ENCODE assay signal across 7 cellular contexts in the genomic region with DNA sequence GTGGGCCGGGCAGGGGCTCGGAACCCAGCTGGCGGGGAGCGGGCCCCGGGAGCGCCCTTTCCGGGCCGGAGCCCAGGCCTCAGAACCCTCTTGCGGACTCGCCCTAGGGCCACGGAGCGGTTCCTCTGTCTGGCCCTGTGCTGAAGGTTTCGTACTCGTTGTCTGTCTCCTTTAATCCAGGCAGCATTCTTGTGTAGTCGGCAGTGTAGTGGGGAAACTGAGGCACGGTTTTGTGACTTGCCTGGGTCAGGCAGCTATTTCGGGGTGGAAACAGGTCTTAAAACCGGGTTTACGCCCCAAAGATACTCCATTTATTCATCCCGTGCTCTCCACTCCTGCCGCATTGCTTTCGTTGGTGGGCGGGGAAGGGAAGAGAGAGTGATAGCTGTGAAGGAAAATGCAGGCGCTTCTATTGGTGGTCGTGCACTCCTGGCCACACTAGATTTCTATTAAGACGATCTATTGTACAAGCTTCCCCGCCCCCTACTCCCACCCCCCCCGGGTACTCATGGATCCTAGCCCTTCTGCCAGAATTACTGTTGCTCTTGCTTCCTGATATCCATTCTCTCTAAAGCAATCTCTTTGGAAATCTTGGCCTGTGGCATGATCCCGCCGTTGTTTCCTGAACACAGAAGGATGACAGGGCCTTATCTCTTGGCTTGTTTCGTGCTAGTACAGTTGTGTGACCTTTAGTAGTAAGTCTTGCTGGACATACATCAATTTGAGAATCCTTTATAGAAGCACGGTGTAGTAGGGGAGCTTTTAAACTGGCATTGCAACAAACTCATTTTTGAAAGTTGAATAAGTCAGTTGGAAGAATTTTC. TPM values are rescaled to one million over a fixed set of nuclear protein-coding genes. Genes with fewer than 3 reads are reported as not detected.
DNase-seq lines count a peak whose midpoint lies in the region; ATAC-seq and TF ChIP-seq lines count a peak whose summit lies in the region.

No MANE protein-coding gene starts in this region.

- H4K20me1 ChIP-seq in smooth muscle cell (ENCODE audit: low read depth): peaks cover 49% of the 10 kb centered on the region

- 2% methylated on average over 32 of the region's 32 CpGs for WGBS in smooth muscle cell (ENCODE audit: low lambda C conversion rate)

- H3K36me3 ChIP-seq in ES-I3 (ENCODE audit: insufficient read depth, low read length): no peaks in the 10 kb centered on the region
- H3K36me3 ChIP-seq in smooth muscle cell (ENCODE audit: low read depth): no peaks in the 10 kb centered on the region

- H3K9ac ChIP-seq in ES-I3 (ENCODE audit: low read depth, low read length) (peak overlapping the region; percentile 97), smooth muscle cell (ENCODE audit: low read depth) (peak overlapping the region; percentile 82)

- peak overlapping the region; percentile 84 for H3K27ac ChIP-seq in smooth muscle cell (ENCODE audit: low read depth)

- peaks cover 46% of the 10 kb centered on the region for H3K79me2 ChIP-seq in smooth muscle cell (ENCODE audit: low read depth)

- H3K9me3 ChIP-seq in ES-I3 (ENCODE audit: control insufficient read depth, insufficient read depth, low read length): no peaks in the 10 kb centered on the region
- no peaks in the 10 kb centered on the region for H3K9me3 ChIP-seq in smooth muscle cell (replicated peaks; ENCODE audit: low read depth)

- ATAC-seq in HG02798 (IDR thresholded peaks at IDR 0.05; ENCODE audit: poor library complexity, unreplicated experiment): peak; percentile 0

- TF ChIP-seq CTCF in astrocyte of the cerebellum (IDR thresholded peaks at IDR 0.05; ENCODE audit: low read depth, low read length, missing control alignments) (no peak), smooth muscle cell (IDR thresholded peaks at IDR 0.05; ENCODE audit: borderline replicate concordance, insufficient read depth, poor library complexity, severe bottlenecking) (no peak)

- in situ Hi-C loops in astrocyte of the cerebellum (cut with HindIII; ENCODE audit: low sequenced_read_pairs): no loop called here

- H3K27me3 ChIP-seq in smooth muscle cell (ENCODE audit: low read depth): no peaks in the 10 kb centered on the region

- H3K4me2 ChIP-seq in smooth muscle cell: peak overlapping the region; percentile 97

- H3K4me1 ChIP-seq in ES-I3 (ENCODE audit: insufficient read depth, low read length) (peaks cover 10% of the 10 kb centered on the region), smooth muscle cell (ENCODE audit: low read depth) (peaks cover 9% of the 10 kb centered on the region)

- H2AFZ ChIP-seq in smooth muscle cell (ENCODE audit: low read depth): peak overlapping the region; percentile 58

- peaks cover 4% of the 10 kb centered on the region for H3F3A ChIP-seq in smooth muscle cell (ENCODE audit: low read depth)

- DNase-seq in NCI-H82 treated with DMSO at 0.1 percent for 48 hours (lab: John Stamatoyannopoulos, UW; ENCODE audit: unreplicated experiment) (peak; percentile 63), astrocyte of the cerebellum (ENCODE audit: low read depth) (no peak), iPS-NIHi11 (ENCODE audit: low spot score) (peak; percentile 50), smooth muscle cell (lab: John Stamatoyannopoulos, UW; ENCODE audit: unreplicated experiment) (peak; percentile 61), NCI-H1048 (lab: John Stamatoyannopoulos, UW) (no peak)

- H3K4me3 ChIP-seq in astrocyte of the cerebellum (ENCODE audit: low read depth, low read length) (peak overlapping the region; percentile 83), smooth muscle cell (peak overlapping the region; percentile 69)

RNA-seq across cellular contexts. Expression of gene DCAF7, which starts 0.8 kb away (rescaled TPM):
- total RNA-seq in smooth muscle cell: 29.8 and 36.8 TPM in 2 replicates
- polyA plus RNA-seq in smooth muscle cell: 48.5 and 50.2 TPM in 2 replicates

RNA-seq across cellular contexts. Expression of gene KCNH6, which starts 27.9 kb away (rescaled TPM):
- not detected in 2 replicates for total RNA-seq in smooth muscle cell
- 0.48 TPM in 1 of 2 replicates, not detected in the other for polyA plus RNA-seq in smooth muscle cell

RNA-seq across cellular contexts. Expression of gene TACO1, which starts 49.7 kb away (rescaled TPM):
- 9.6 and 12.7 TPM in 2 replicates for total RNA-seq in smooth muscle cell
- polyA plus RNA-seq in smooth muscle cell: 25.1 and 32.3 TPM in 2 replicates

Comparison
In these comparisons a context has a peak if more than half of its experiments do, and no peak if none do; other contexts are left out.
1. DNase-seq: peak in NCI-H82 treated with DMSO at 0.1 percent for 48 hours (single experiment), iPS-NIHi11 (single experiment) and smooth muscle cell (single experiment); none in astrocyte of the cerebellum (single experiment) and NCI-H1048 (single experiment).